Comparison of ENCODE assay signal across 1 cellular context in the genomic region with DNA sequence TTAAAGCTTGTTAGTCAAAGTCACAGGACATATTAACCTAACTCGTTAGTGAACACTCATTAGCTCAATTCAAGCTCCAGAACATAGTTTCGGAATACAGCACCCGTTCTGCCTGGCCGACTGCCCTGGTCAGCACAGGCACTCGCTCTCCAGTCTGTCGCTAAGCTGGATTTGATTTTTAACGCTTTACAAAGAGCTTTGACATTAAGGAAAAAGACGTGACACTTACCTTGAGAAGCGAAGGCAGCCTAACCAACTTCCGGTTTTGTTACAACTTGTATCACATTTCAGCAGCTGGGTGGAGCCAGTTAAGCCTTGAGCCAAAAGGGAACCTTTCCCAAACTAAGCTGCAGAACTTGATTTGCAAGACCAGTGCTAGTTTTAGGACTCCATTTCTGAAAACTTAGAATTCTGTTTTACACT.
TF ChIP-seq lines count a peak whose summit lies in the region.

A gene with protein sequence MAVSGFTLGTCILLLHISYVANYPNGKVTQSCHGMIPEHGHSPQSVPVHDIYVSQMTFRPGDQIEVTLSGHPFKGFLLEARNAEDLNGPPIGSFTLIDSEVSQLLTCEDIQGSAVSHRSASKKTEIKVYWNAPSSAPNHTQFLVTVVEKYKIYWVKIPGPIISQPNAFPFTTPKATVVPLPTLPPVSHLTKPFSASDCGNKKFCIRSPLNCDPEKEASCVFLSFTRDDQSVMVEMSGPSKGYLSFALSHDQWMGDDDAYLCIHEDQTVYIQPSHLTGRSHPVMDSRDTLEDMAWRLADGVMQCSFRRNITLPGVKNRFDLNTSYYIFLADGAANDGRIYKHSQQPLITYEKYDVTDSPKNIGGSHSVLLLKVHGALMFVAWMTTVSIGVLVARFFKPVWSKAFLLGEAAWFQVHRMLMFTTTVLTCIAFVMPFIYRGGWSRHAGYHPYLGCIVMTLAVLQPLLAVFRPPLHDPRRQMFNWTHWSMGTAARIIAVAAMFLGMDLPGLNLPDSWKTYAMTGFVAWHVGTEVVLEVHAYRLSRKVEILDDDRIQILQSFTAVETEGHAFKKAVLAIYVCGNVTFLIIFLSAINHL (minus strand): TSS at position 258 of the 423 bp plus-strand sequence. CDS start 17,867 bp downstream, outside the sequence.

TF ChIP-seq in HEK293, 187 proteins besides CTCF, POLR2A, EP300 and RAD21 (continued from another document):
- TF ChIP-seq, protein P1, sequence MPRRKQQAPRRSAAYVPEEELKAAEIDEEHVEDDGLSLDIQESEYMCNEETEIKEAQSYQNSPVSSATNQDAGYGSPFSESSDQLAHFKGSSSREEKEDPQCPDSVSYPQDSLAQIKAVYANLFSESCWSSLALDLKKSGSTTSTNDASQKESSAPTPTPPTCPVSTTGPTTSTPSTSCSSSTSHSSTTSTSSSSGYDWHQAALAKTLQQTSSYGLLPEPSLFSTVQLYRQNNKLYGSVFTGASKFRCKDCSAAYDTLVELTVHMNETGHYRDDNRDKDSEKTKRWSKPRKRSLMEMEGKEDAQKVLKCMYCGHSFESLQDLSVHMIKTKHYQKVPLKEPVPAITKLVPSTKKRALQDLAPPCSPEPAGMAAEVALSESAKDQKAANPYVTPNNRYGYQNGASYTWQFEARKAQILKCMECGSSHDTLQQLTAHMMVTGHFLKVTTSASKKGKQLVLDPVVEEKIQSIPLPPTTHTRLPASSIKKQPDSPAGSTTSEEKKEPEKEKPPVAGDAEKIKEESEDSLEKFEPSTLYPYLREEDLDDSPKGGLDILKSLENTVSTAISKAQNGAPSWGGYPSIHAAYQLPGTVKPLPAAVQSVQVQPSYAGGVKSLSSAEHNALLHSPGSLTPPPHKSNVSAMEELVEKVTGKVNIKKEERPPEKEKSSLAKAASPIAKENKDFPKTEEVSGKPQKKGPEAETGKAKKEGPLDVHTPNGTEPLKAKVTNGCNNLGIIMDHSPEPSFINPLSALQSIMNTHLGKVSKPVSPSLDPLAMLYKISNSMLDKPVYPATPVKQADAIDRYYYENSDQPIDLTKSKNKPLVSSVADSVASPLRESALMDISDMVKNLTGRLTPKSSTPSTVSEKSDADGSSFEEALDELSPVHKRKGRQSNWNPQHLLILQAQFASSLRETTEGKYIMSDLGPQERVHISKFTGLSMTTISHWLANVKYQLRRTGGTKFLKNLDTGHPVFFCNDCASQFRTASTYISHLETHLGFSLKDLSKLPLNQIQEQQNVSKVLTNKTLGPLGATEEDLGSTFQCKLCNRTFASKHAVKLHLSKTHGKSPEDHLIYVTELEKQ (tag by site-specific recombination; IDR thresholded peaks at IDR 0.05; ENCODE audit: borderline replicate concordance), result no peak
- TF ChIP-seq GLI2 (tag by site-specific recombination; IDR thresholded peaks at IDR 0.05; ENCODE audit: borderline replicate concordance, low read depth) (no peak), ZNF324 (tag by site-specific recombination; IDR thresholded peaks at IDR 0.05) (no peak), ZNF830 (tag by site-specific recombination; IDR thresholded peaks at IDR 0.05; ENCODE audit: low read depth) (no peak), SP3 (tag by site-specific recombination; IDR thresholded peaks at IDR 0.05) (no peak; the same call in 1 of the 2 replicates), ZNF354C (tag by site-specific recombination; IDR thresholded peaks at IDR 0.05; ENCODE audit: borderline replicate concordance, low read depth) (no peak), HOXC10 (CRISPR knock-in tag; IDR thresholded peaks at IDR 0.05) (no peak)
- TF ChIP-seq, protein P2, sequence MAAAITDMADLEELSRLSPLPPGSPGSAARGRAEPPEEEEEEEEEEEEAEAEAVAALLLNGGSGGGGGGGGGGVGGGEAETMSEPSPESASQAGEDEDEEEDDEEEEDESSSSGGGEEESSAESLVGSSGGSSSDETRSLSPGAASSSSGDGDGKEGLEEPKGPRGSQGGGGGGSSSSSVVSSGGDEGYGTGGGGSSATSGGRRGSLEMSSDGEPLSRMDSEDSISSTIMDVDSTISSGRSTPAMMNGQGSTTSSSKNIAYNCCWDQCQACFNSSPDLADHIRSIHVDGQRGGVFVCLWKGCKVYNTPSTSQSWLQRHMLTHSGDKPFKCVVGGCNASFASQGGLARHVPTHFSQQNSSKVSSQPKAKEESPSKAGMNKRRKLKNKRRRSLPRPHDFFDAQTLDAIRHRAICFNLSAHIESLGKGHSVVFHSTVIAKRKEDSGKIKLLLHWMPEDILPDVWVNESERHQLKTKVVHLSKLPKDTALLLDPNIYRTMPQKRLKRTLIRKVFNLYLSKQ (tag by site-specific recombination; IDR thresholded peaks at IDR 0.05; ENCODE audit: borderline replicate concordance), result no peak
- TF ChIP-seq, protein P3, sequence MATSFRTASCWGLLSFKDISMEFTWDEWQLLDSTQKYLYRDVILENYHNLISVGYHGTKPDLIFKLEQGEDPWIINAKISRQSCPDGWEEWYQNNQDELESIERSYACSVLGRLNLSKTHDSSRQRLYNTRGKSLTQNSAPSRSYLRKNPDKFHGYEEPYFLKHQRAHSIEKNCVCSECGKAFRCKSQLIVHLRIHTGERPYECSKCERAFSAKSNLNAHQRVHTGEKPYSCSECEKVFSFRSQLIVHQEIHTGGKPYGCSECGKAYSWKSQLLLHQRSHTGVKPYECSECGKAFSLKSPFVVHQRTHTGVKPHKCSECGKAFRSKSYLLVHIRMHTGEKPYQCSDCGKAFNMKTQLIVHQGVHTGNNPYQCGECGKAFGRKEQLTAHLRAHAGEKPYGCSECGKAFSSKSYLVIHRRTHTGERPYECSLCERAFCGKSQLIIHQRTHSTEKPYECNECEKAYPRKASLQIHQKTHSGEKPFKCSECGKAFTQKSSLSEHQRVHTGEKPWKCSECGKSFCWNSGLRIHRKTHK (tag by site-specific recombination; IDR thresholded peaks at IDR 0.05), result no peak
